In the genomic region with DNA sequence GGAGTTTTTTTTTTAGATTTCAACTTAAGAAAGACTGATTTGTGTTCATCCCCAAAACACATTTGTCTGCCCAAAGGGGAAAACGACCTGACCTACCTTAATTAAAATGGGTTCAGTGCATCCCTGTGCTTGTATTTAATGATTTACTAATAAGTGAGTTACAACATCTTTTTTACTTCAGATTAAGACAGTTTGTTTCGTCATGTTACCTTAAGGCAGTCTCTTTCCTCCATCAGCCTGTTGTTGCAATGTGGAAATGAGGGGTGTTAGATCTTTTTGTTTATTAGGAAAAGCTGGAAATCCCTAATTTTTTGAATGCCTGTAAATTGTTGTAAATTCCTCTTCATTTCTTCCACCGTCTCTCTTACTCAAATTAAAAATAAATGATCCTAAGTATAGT, we compare ENCODE assay signal across 1 cellular context.
TF ChIP-seq lines count a peak whose summit lies in the region.

No MANE protein-coding gene starts in this region.

TF ChIP-seq in HepG2, 621 proteins besides CTCF, POLR2A, EP300 and RAD21 (continued from another document):
- TF ChIP-seq, protein P1, sequence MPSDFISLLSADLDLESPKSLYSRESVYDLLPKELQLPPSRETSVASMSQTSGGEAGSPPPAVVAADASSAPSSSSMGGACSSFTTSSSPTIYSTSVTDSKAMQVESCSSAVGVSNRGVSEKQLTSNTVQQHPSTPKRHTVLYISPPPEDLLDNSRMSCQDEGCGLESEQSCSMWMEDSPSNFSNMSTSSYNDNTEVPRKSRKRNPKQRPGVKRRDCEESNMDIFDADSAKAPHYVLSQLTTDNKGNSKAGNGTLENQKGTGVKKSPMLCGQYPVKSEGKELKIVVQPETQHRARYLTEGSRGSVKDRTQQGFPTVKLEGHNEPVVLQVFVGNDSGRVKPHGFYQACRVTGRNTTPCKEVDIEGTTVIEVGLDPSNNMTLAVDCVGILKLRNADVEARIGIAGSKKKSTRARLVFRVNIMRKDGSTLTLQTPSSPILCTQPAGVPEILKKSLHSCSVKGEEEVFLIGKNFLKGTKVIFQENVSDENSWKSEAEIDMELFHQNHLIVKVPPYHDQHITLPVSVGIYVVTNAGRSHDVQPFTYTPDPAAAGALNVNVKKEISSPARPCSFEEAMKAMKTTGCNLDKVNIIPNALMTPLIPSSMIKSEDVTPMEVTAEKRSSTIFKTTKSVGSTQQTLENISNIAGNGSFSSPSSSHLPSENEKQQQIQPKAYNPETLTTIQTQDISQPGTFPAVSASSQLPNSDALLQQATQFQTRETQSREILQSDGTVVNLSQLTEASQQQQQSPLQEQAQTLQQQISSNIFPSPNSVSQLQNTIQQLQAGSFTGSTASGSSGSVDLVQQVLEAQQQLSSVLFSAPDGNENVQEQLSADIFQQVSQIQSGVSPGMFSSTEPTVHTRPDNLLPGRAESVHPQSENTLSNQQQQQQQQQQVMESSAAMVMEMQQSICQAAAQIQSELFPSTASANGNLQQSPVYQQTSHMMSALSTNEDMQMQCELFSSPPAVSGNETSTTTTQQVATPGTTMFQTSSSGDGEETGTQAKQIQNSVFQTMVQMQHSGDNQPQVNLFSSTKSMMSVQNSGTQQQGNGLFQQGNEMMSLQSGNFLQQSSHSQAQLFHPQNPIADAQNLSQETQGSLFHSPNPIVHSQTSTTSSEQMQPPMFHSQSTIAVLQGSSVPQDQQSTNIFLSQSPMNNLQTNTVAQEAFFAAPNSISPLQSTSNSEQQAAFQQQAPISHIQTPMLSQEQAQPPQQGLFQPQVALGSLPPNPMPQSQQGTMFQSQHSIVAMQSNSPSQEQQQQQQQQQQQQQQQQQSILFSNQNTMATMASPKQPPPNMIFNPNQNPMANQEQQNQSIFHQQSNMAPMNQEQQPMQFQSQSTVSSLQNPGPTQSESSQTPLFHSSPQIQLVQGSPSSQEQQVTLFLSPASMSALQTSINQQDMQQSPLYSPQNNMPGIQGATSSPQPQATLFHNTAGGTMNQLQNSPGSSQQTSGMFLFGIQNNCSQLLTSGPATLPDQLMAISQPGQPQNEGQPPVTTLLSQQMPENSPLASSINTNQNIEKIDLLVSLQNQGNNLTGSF (CRISPR knock-in tag; IDR thresholded peaks at IDR 0.05) = no peak
- TF ChIP-seq NR2C2 (CRISPR knock-in tag; IDR thresholded peaks at IDR 0.05; ENCODE audit: borderline replicate concordance) (no peak), SRY (CRISPR knock-in tag; IDR thresholded peaks at IDR 0.05) (no peak), RFXANK (CRISPR knock-in tag; IDR thresholded peaks at IDR 0.05) (no peak), ZNF577 (CRISPR knock-in tag; IDR thresholded peaks at IDR 0.05; ENCODE audit: borderline replicate concordance, low read depth) (no peak), ZNF768 (CRISPR knock-in tag; IDR thresholded peaks at IDR 0.05) (no peak)
